8 cellular contexts compared by ENCODE assay signal in the genomic region with DNA sequence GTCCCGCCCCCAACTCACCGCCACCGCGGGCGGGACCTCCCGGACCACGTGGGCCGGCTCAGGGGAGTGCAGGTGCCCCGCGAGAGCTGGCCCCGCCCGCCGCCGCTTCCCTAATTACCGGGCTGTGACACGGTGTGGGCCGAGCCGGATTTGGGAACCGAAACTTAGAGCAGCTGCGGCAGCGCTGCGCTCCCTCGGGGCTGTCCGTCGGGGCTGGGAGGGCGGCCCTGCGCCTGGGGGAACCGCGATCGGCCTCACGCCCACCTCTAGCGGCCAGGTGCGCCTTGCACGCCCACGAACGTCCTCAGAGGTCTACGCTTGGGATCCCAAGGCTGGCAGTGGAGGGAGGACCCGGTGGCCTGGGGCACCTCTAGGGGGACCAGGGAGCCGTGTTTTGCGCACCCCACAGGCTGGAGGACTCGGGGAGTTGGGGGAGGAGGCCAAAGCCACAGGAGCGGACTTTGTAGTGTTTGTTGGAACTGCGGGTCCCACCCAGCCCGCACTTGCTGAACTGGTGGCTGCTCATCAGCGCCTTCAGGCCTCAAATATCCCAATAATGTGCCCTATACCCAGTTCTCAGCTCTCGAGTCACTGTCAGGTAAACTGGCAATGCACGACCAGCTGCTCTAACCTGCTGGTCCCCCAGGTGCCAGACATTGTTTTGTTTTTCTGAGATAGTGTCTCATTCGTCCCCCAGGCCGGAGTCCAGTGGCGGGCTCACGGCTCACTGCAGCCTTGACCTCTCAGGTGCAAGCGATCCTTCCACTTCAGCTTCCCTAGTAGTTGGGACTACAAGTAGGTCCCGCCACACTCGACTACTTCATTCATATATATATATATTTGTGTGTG. TPM values are rescaled to one million over a fixed set of nuclear protein-coding genes. Genes with fewer than 3 reads are reported as not detected.
A peak's percentile ranks its signal among the peaks of the same experiment; 100 is the strongest.
DNase-seq lines count a peak whose midpoint lies in the region; ATAC-seq and TF ChIP-seq lines count a peak whose summit lies in the region.

No MANE protein-coding gene starts in this region.

- H3K27ac ChIP-seq in esophagus squamous epithelium = peak overlapping the region; percentile 80 to 98 (median 94)
- H3K27ac ChIP-seq in neural progenitor cell = no peak overlapping the region
- H3K27ac ChIP-seq in stomach smooth muscle (ENCODE audit: low read length) = no peak overlapping the region

- peak overlapping the region; percentile 80 for H2AFZ ChIP-seq in neural progenitor cell (replicated peaks)

- H3F3A ChIP-seq in neural progenitor cell (ENCODE audit: low read depth) = peaks cover 70% of the 10 kb centered on the region

- H3K79me2 ChIP-seq in neural progenitor cell (ENCODE audit: low read depth) = peaks cover 39% of the 10 kb centered on the region

- DNase-seq in BJ (ENCODE audit: low read depth) (no peak), NCI-H82 treated with DMSO at 0.1 percent for 48 hours (lab: John Stamatoyannopoulos, UW; ENCODE audit: unreplicated experiment) (peak; percentile 22), activated T-cell treated with anti-CD3 and anti-CD28 coated beads for 1 hour (ENCODE audit: low read depth) (peak; percentile 67), esophagus squamous epithelium (lab: John Stamatoyannopoulos, UW) (peak; percentile 80), neural progenitor cell (ENCODE audit: low spot score) (peak; percentile 86)

- POLR2A ChIA-PET in BJ (lab: Charles Lee) = no interaction called here

- H3K9me3 ChIP-seq in esophagus squamous epithelium = no peaks in the 10 kb centered on the region
- H3K9me3 ChIP-seq in neural progenitor cell (ENCODE audit: low read depth) = no peaks in the 10 kb centered on the region
- H3K9me3 ChIP-seq in stomach smooth muscle (ENCODE audit: control insufficient read depth in 2 of 2, low read length in 2 of 2) = no peaks in the 10 kb centered on the region

- peak overlapping the region; percentile 88 for H3K4me3 Mint-ChIP-seq in neural progenitor cell

- H3K9me3 Mint-ChIP-seq in neural progenitor cell = no peaks in the 10 kb centered on the region

- peak overlapping the region; percentile 80 for H3K4me2 ChIP-seq in neural progenitor cell

- 0 out of 2 replicates have a peak, but pooled peaks have one; percentile 4 for TF ChIP-seq CTCF in BJ (IDR thresholded peaks at IDR 0.05; ENCODE audit: insufficient read depth, low read depth, low read length)
- TF ChIP-seq CTCF in esophagus squamous epithelium (IDR thresholded peaks at IDR 0.05) = peak in 4 of 6 experiments; percentile 11 to 35 (median 20)
- TF ChIP-seq CTCF in neural progenitor cell (IDR thresholded peaks at IDR 0.05) = peak; percentile 54

- H3K4me1 Mint-ChIP-seq in neural progenitor cell = peaks cover 41% of the 10 kb centered on the region

- peaks cover 61% of the 10 kb centered on the region for H4K20me1 ChIP-seq in neural progenitor cell (ENCODE audit: low read depth)

- H3K27me3 ChIP-seq in BJ (ENCODE audit: control insufficient read depth, insufficient read depth, low read length) = no peaks in the 10 kb centered on the region
- no peaks in the 10 kb centered on the region for H3K27me3 ChIP-seq in esophagus squamous epithelium
- peaks cover 18% of the 10 kb centered on the region for H3K27me3 ChIP-seq in neural progenitor cell
- H3K27me3 ChIP-seq in stomach smooth muscle (ENCODE audit: control insufficient read depth in 1 of 2, insufficient read depth in 2 of 2, low read length in 2 of 2) = no peaks in the 10 kb centered on the region

- intact Hi-C loops in esophagus squamous epithelium (cut with DNase I) = no loop called here

- no peaks in the 10 kb centered on the region for H3K36me3 ChIP-seq in BJ (ENCODE audit: control insufficient read depth, insufficient read depth, low read length)
- H3K36me3 ChIP-seq in esophagus squamous epithelium = peaks cover 0 to under 1% (median 0%) of the 10 kb centered on the region in 3 donors
- no peaks in the 10 kb centered on the region for H3K36me3 ChIP-seq in neural progenitor cell
- no peaks in the 10 kb centered on the region for H3K36me3 ChIP-seq in stomach smooth muscle (ENCODE audit: control insufficient read depth in 2 of 2, insufficient read depth in 2 of 2, low read length in 2 of 2)

- WGBS in esophagus squamous epithelium, 2 donors = 59 to 81% methylated on average over 8 to 13 of the region's 54 CpGs

- CTCF ChIA-PET in BJ (lab: Yijun Ruan, JAX) = interaction anchor here (1.1 to 2.2 kb wide), 2 partner anchors 127 to 129 kb away, joined by 3 to 8 read pairs; no protein-coding TSS in a partner anchor

- H3K4me3 ChIP-seq in BJ (ENCODE audit: low read depth, low read length) (peak overlapping the region; percentile 90), esophagus squamous epithelium (peak overlapping the region; percentile 78 to 99 (median 95)), neural progenitor cell (peak overlapping the region; percentile 61), stomach smooth muscle (ENCODE audit: low read length in 2 of 2) (peak overlapping the region; percentile 49 to 85)

- H3K27ac Mint-ChIP-seq in neural progenitor cell = no peak overlapping the region

- peaks cover 9% of the 10 kb centered on the region for H3K27me3 Mint-ChIP-seq in neural progenitor cell (ENCODE audit: insufficient read depth, low read depth)

- peak in 3 of 4 donors; percentile 40 to 67 (median 49) for TF ChIP-seq POLR2A in esophagus squamous epithelium (IDR thresholded peaks at IDR 0.05)

- H3K9ac ChIP-seq in neural progenitor cell (no peak overlapping the region), stomach smooth muscle (ENCODE audit: low read length in 2 of 2) (peak overlapping the region in 1 of 2 donors; percentile 33)

- H3K36me3 Mint-ChIP-seq in neural progenitor cell = peaks cover 1% of the 10 kb centered on the region

- H3K4me1 ChIP-seq in esophagus squamous epithelium (peaks cover 52 to 94% (median 69%) of the 10 kb centered on the region in 3 donors), neural progenitor cell (peaks cover 37% of the 10 kb centered on the region), stomach smooth muscle (ENCODE audit: control insufficient read depth, insufficient read depth, low read length) (peaks cover 48% of the 10 kb centered on the region)

- ATAC-seq in GM18907 (IDR thresholded peaks at IDR 0.05; ENCODE audit: unreplicated experiment) = peak; percentile 61
- peak; percentile 66 for ATAC-seq in HG03135 (IDR thresholded peaks at IDR 0.05; ENCODE audit: unreplicated experiment)

RNA-seq across cellular contexts. Expression of a gene that starts 0.8 kb away (rescaled TPM):
- 44.3 and 61.6 TPM in 2 replicates for polyA plus RNA-seq in BJ (2011; rRNA removed)
- polyA minus RNA-seq in BJ (2011; rRNA and poly(A)+ RNA removed) = 17.5 and 29.2 TPM in 2 replicates
- total RNA-seq in esophagus squamous epithelium (10 to 100 TPM; 36.1 to 57.6 (median 39.5) TPM), neural progenitor cell (ENCODE audit: low replicate concordance) (37.8 and 56.9 TPM in 2 replicates)

RNA-seq across cellular contexts. Expression of a gene that starts 54.9 kb away (rescaled TPM):
- 5.6 and 8.1 TPM in 2 replicates for polyA plus RNA-seq in BJ (2011; rRNA removed)
- 16.3 and 20.4 TPM in 2 replicates for polyA minus RNA-seq in BJ (2011; rRNA and poly(A)+ RNA removed)
- total RNA-seq in esophagus squamous epithelium = 10 to 100 TPM; 12.7 to 32.2 (median 22.4) TPM
- total RNA-seq in neural progenitor cell (ENCODE audit: low replicate concordance) = 6.6 and 16.6 TPM in 2 replicates

Comparison
In these comparisons a context has a peak if more than half of its experiments do, and no peak if none do; other contexts are left out.
1. CTCF ChIP-seq: peak in every context shown above with its lines; median percentile 54 in neural progenitor cell; 20 in esophagus squamous epithelium; 4 in BJ.
2. H3K27ac ChIP-seq: peak in esophagus squamous epithelium (4 of 4); none in neural progenitor cell (single experiment) and stomach smooth muscle (single experiment).
3. Peak in every context shown above with its lines, with median percentiles within 50 percentile points of each other: H3K4me3 ChIP-seq.